ENCODE assay signal across 23 cellular contexts in genomic region chr1:115170396-115170795, GRCh38.
DNase-seq lines count a peak whose midpoint lies in the region; ATAC-seq, FAIRE-seq and TF ChIP-seq lines count a peak whose summit lies in the region.
"Had no signal": no experiment of that assay in that cellular context is flagged by ENCODE, and none has a peak within 500 bp of the region (broad histone marks: within the 10 kb centered on the region; RNA-seq: fewer than 3 reads in every experiment).

No MANE protein-coding gene starts in this region.

- CTCF ChIA-PET in MCF 10A (lab: Yijun Ruan, JAX), result interaction anchor here (1.0 to 1.6 kb wide), 2 partner anchors 32 to 299 kb away, joined by 3 read pairs; no protein-coding TSS in a partner anchor
- CTCF ChIA-PET in CD4-positive, alpha-beta T cell (lab: Charles Lee), result no interaction called here

- TF ChIP-seq POLR2A in breast epithelium (IDR thresholded peaks at IDR 0.05), result no peak
- no peak for TF ChIP-seq POLR2A in suprapubic skin (IDR thresholded peaks at IDR 0.05)
- no peak for TF ChIP-seq POLR2A in adrenal gland (IDR thresholded peaks at IDR 0.05)

- no peaks in the 10 kb centered on the region for H4K20me1 ChIP-seq in astrocyte (ENCODE audit: insufficient read depth, low read length)
- H4K20me1 ChIP-seq: BLaER1 had no signal

- H3K27ac ChIP-seq in breast epithelium (no peak overlapping the region), astrocyte (ENCODE audit: low read depth, low read length) (no peak overlapping the region), suprapubic skin (peak overlapping the region; percentile 76), adrenal gland (no peak overlapping the region)
- H3K27ac ChIP-seq in CD4-positive, alpha-beta T cell (ENCODE audit: low read depth, low read length), result no peak overlapping the region
- H3K27ac ChIP-seq: BLaER1 had no signal

- in situ Hi-C loops in ACHN (cut with HindIII; ENCODE audit: low pct_ligation_motif_present, low pct_unique_long_range_greater_than_20kb, low sequenced_read_pairs), result no loop called here

- no peaks in the 10 kb centered on the region for H3K79me2 ChIP-seq in astrocyte (ENCODE audit: insufficient read depth, low read length)

- intact Hi-C loops in MCF 10A (cut with micrococcal nuclease), result no loop called here
- intact Hi-C loops in breast epithelium (cut with DNase I; ENCODE audit: low total_unique reads), result no loop called here
- intact Hi-C loops in adrenal gland (cut with DNase I), result no loop called here
- intact Hi-C loops in CD4-positive, alpha-beta T cell (cut with DNase I, micrococcal nuclease), result no loop called here

- no peak for TF ChIP-seq EP300 in suprapubic skin (IDR thresholded peaks at IDR 0.05)

- DNase-seq in MCF 10A (ENCODE audit: unreplicated experiment), result no peak
- DNase-seq in breast epithelium (ENCODE audit: low spot score in 2 of 2), result no peak
- no peak for DNase-seq in astrocyte (ENCODE audit: low read depth)
- no peak for DNase-seq in suprapubic skin (ENCODE audit: low spot score in 2 of 2)
- no peak for DNase-seq in adrenal gland
- DNase-seq in ACHN, result no peak
- no peak for DNase-seq in CD4-positive, alpha-beta T cell
- DNase-seq: 8988T; CD8-positive, alpha-beta memory T cell; DMS53; EL; HCEC 1CT; NCI-H1105; NCI-H1694; NCI-H510A treated with DMSO at 0.1 percent for 48 hours; NCI-H82; OCI-M1; SHP77 treated with DMSO at 0.1 percent for 48 hours had no signal

- H3K9me3 Mint-ChIP-seq in MCF 10A (ENCODE audit: unreplicated experiment), result peaks cover 14% of the 10 kb centered on the region
- peaks cover 15% of the 10 kb centered on the region for H3K9me3 Mint-ChIP-seq in astrocyte (ENCODE audit: unreplicated experiment)
- H3K9me3 Mint-ChIP-seq in nephron, result peaks cover 5% of the 10 kb centered on the region
- no peaks in the 10 kb centered on the region for H3K9me3 Mint-ChIP-seq in CD4-positive, alpha-beta T cell
- H3K9me3 Mint-ChIP-seq: CD8-positive, alpha-beta memory T cell; GM23338 had no signal

- no peak overlapping the region for H3K4me2 ChIP-seq in astrocyte (ENCODE audit: low read length)
- H3K4me2 ChIP-seq: BLaER1, GM23338 had no signal

- no peak for TF ChIP-seq CTCF in MCF 10A (IDR thresholded peaks at IDR 0.05; ENCODE audit: unreplicated experiment)
- no peak for TF ChIP-seq CTCF in breast epithelium (IDR thresholded peaks at IDR 0.05)
- no peak for TF ChIP-seq CTCF in astrocyte (IDR thresholded peaks at IDR 0.05; ENCODE audit: insufficient read depth, low read depth, low read length)
- no peak for TF ChIP-seq CTCF in nephron (IDR thresholded peaks at IDR 0.05; ENCODE audit: unreplicated experiment in 3 of 3)
- TF ChIP-seq CTCF in suprapubic skin (IDR thresholded peaks at IDR 0.05), result no peak
- TF ChIP-seq CTCF in adrenal gland (IDR thresholded peaks at IDR 0.05), result no peak
- no peak for TF ChIP-seq CTCF in CD4-positive, alpha-beta T cell (IDR thresholded peaks at IDR 0.05)

- no peaks in the 10 kb centered on the region for H3K27me3 ChIP-seq in breast epithelium
- H3K27me3 ChIP-seq in astrocyte (ENCODE audit: insufficient read depth, low read length), result no peaks in the 10 kb centered on the region
- no peaks in the 10 kb centered on the region for H3K27me3 ChIP-seq in suprapubic skin
- H3K27me3 ChIP-seq in adrenal gland, result no peaks in the 10 kb centered on the region
- peaks cover 8% of the 10 kb centered on the region for H3K27me3 ChIP-seq in CD4-positive, alpha-beta T cell (ENCODE audit: control insufficient read depth, insufficient read depth, low read length)
- H3K27me3 ChIP-seq: BLaER1 had no signal

- H3K4me1 Mint-ChIP-seq in MCF 10A (ENCODE audit: insufficient read depth, unreplicated experiment) (peaks cover 61% of the 10 kb centered on the region), astrocyte (ENCODE audit: low read depth, unreplicated experiment) (peaks cover 44% of the 10 kb centered on the region), nephron (peaks cover 10% of the 10 kb centered on the region)
- no peaks in the 10 kb centered on the region for H3K4me1 Mint-ChIP-seq in CD4-positive, alpha-beta T cell (ENCODE audit: low read depth)
- H3K4me1 Mint-ChIP-seq: CD8-positive, alpha-beta memory T cell; GM23338 had no signal

- H3K4me1 ChIP-seq in breast epithelium (no peaks in the 10 kb centered on the region), astrocyte (ENCODE audit: insufficient read depth, low read length) (peaks cover 16% of the 10 kb centered on the region), suprapubic skin (peaks cover 24% of the 10 kb centered on the region), adrenal gland (replicated peaks in 1 of 2) (no peaks in the 10 kb centered on the region)
- H3K4me1 ChIP-seq: BLaER1 had no signal

- BruUV-seq in MCF 10A (replicated peaks; lab: Mats Ljungman, UMichigan), result no TSS peak

- no peak overlapping the region for H3K9ac ChIP-seq in astrocyte (ENCODE audit: low read length)
- H3K9ac ChIP-seq: BLaER1 had no signal

- no peak for ATAC-seq in CD4-positive, alpha-beta T cell (ENCODE audit: poor library complexity)
- ATAC-seq: GM12878, GM23338, K562 had no signal

- no peak for FAIRE-seq in astrocyte (lab: Jason Lieb, UNC)
- FAIRE-seq: GM12878, K562 had no signal

- WGBS in suprapubic skin, result 88% methylated on average over 1 of the region's 1 CpG
- 79 to 90% (median 84%) methylated on average over 1 of the region's 1 CpG for WGBS in adrenal gland, 4 donors

- POLR2A ChIA-PET in MCF 10A (lab: Yijun Ruan, JAX), result interaction anchor here (2.5 kb wide), 1 partner anchor 11 kb away, joined by 10 read pairs; no protein-coding TSS in a partner anchor
- POLR2A ChIA-PET in CD4-positive, alpha-beta T cell (lab: Charles Lee), result no interaction called here

- H3K9me3 ChIP-seq in breast epithelium (peaks cover 0 to 3% of the 10 kb centered on the region in 2 donors), astrocyte (ENCODE audit: insufficient read depth, low read depth, low read length) (no peaks in the 10 kb centered on the region), suprapubic skin (no peaks in the 10 kb centered on the region), adrenal gland (replicated peaks in 1 of 3) (no peaks in the 10 kb centered on the region)
- H3K9me3 ChIP-seq in CD4-positive, alpha-beta T cell (ENCODE audit: control insufficient read depth, low read length), result no peaks in the 10 kb centered on the region
- H3K9me3 ChIP-seq: BLaER1 had no signal

- H2AFZ ChIP-seq in astrocyte (ENCODE audit: low read depth, low read length), result no peak overlapping the region

- H3K4me3 ChIP-seq in breast epithelium, result no peak overlapping the region
- no peak overlapping the region for H3K4me3 ChIP-seq in astrocyte (ENCODE audit: insufficient read depth, low read depth, low read length)
- no peak overlapping the region for H3K4me3 ChIP-seq in suprapubic skin
- H3K4me3 ChIP-seq in adrenal gland, result no peak overlapping the region
- H3K4me3 ChIP-seq: BLaER1, GM12878, GM23338, K562 had no signal

- H3K27ac Mint-ChIP-seq in MCF 10A (ENCODE audit: low read depth, unreplicated experiment) (peak overlapping the region; percentile 65), astrocyte (ENCODE audit: unreplicated experiment) (peak overlapping the region; percentile 97), nephron (peak overlapping the region in 2 of 3 experiments; percentile 59 to 73)
- H3K27ac Mint-ChIP-seq in CD4-positive, alpha-beta T cell, result no peak overlapping the region
- H3K27ac Mint-ChIP-seq: CD8-positive, alpha-beta memory T cell; GM23338 had no signal

- peaks cover 13% of the 10 kb centered on the region for H3K36me3 Mint-ChIP-seq in MCF 10A (ENCODE audit: insufficient read depth, unreplicated experiment)
- no peaks in the 10 kb centered on the region for H3K36me3 Mint-ChIP-seq in astrocyte (ENCODE audit: low read depth, unreplicated experiment)
- no peaks in the 10 kb centered on the region for H3K36me3 Mint-ChIP-seq in nephron (ENCODE audit: low read depth)
- H3K36me3 Mint-ChIP-seq in CD4-positive, alpha-beta T cell (ENCODE audit: low read depth), result no peaks in the 10 kb centered on the region
- H3K36me3 Mint-ChIP-seq: CD8-positive, alpha-beta memory T cell had no signal

- H3K27me3 Mint-ChIP-seq in MCF 10A (ENCODE audit: insufficient read depth, unreplicated experiment), result no peaks in the 10 kb centered on the region
- H3K27me3 Mint-ChIP-seq in astrocyte (ENCODE audit: low read depth, unreplicated experiment), result no peaks in the 10 kb centered on the region
- H3K27me3 Mint-ChIP-seq in nephron (ENCODE audit: low read depth), result no peaks in the 10 kb centered on the region
- peaks cover 50% of the 10 kb centered on the region for H3K27me3 Mint-ChIP-seq in CD4-positive, alpha-beta T cell

- H3K36me3 ChIP-seq in breast epithelium (no peaks in the 10 kb centered on the region), astrocyte (ENCODE audit: insufficient read depth, low read length) (no peaks in the 10 kb centered on the region), suprapubic skin (no peaks in the 10 kb centered on the region), adrenal gland (replicated peaks in 1 of 2) (no peaks in the 10 kb centered on the region)
- H3K36me3 ChIP-seq: BLaER1 had no signal

- no peak overlapping the region for H3K4me3 Mint-ChIP-seq in MCF 10A (ENCODE audit: unreplicated experiment)
- H3K4me3 Mint-ChIP-seq in astrocyte (ENCODE audit: unreplicated experiment), result no peak overlapping the region
- no peak overlapping the region for H3K4me3 Mint-ChIP-seq in nephron
- H3K4me3 Mint-ChIP-seq in CD4-positive, alpha-beta T cell, result no peak overlapping the region
- H3K4me3 Mint-ChIP-seq: CD8-positive, alpha-beta memory T cell; GM23338 had no signal
